18 cellular contexts compared by ENCODE assay signal in genomic region chr2:11355194-11356053, GRCh38. TPM values are rescaled to one million over a fixed set of nuclear protein-coding genes. Genes with fewer than 3 reads are reported as not detected.
A peak's percentile ranks its signal among the peaks of the same experiment; 100 is the strongest.
DNase-seq lines count a peak whose midpoint lies in the region; ATAC-seq, FAIRE-seq and TF ChIP-seq lines count a peak whose summit lies in the region.
"Had no signal": no experiment of that assay in that cellular context is flagged by ENCODE, and none has a peak within 500 bp of the region (broad histone marks: within the 10 kb centered on the region; RNA-seq: fewer than 3 reads in every experiment).

No MANE protein-coding gene starts in this region.

- in situ Hi-C loops in K562 (cut with MboI): no loop called here

- H3K4me2 ChIP-seq in K562 (ENCODE audit: insufficient read depth, low read length): no peak overlapping the region
- H3K4me2 ChIP-seq: KMS-11 had no signal

- 0 out of 2 replicates have a peak overlapping the region, but pooled peaks have one; percentile 26 for H2AFZ ChIP-seq in K562 (ENCODE audit: low read depth, low read length)

- no peaks in the 10 kb centered on the region for H3K9me3 ChIP-seq in K562 (replicated peaks; ENCODE audit: control insufficient read depth, insufficient read depth, low read depth, low read length)
- no peaks in the 10 kb centered on the region for H3K9me3 ChIP-seq in A673 (ENCODE audit: low read depth, low read length, poor library complexity, severe bottlenecking)
- no peaks in the 10 kb centered on the region for H3K9me3 ChIP-seq in T-helper 17 cell (ENCODE audit: control insufficient read depth, low read length, poor library complexity, severe bottlenecking)
- H3K9me3 ChIP-seq: BLaER1, HAP-1 had no signal

- no peak overlapping the region for H3K4me3 ChIP-seq in K562
- H3K4me3 ChIP-seq in A673 (ENCODE audit: low read depth, low read length, poor library complexity, severe bottlenecking): no peak overlapping the region
- H3K4me3 ChIP-seq: BLaER1, GM12878, HAP-1 had no signal

- BruUV-seq in K562 (replicated peaks; lab: Mats Ljungman, UMichigan) (no TSS peak), A673 (replicated peaks; lab: Mats Ljungman, UMichigan) (no TSS peak)

- H3K9me3 Mint-ChIP-seq in neural crest cell: no peaks in the 10 kb centered on the region
- no peaks in the 10 kb centered on the region for H3K9me3 Mint-ChIP-seq in activated CD4-positive, alpha-beta T cell treated with anti-CD3 and anti-CD28 coated beads, Interleukin-2, amount 10 ng/mL, durations not matched to agents 24 days and 14 days
- H3K9me3 Mint-ChIP-seq: CD8-positive, alpha-beta memory T cell; IgD-negative memory B cell had no signal

- H3K36me3 Mint-ChIP-seq in neural crest cell (ENCODE audit: low read depth) (no peaks in the 10 kb centered on the region), T-helper 17 cell (ENCODE audit: low read depth) (no peaks in the 10 kb centered on the region)
- no peaks in the 10 kb centered on the region for H3K36me3 Mint-ChIP-seq in activated CD4-positive, alpha-beta T cell treated with anti-CD3 and anti-CD28 coated beads, Interleukin-2, amount 10 ng/mL, durations not matched to agents 24 days and 14 days (ENCODE audit: low read depth)
- H3K36me3 Mint-ChIP-seq: CD8-positive, alpha-beta memory T cell; IgD-negative memory B cell had no signal

- peak overlapping the region; percentile 3 for H3K4me3 Mint-ChIP-seq in neural crest cell
- H3K4me3 Mint-ChIP-seq in activated CD4-positive, alpha-beta T cell treated with anti-CD3 and anti-CD28 coated beads, Interleukin-2, amount 10 ng/mL, durations not matched to agents 24 days and 14 days: no peak overlapping the region
- H3K4me3 Mint-ChIP-seq in T-helper 17 cell: no peak overlapping the region
- H3K4me3 Mint-ChIP-seq: CD8-positive, alpha-beta memory T cell; IgD-negative memory B cell had no signal

- TF ChIP-seq RAD21 in K562 (CRISPR knock-in tag; conservative IDR thresholded peaks at IDR 0.05 in 1 of 2, IDR thresholded peaks at IDR 0.05 in 1 of 2): no peak

- ATAC-seq in K562 (peak; percentile 19; the same call in 2 of the 3 replicates), HG02763 (IDR thresholded peaks at IDR 0.05; ENCODE audit: unreplicated experiment) (no peak), T-helper 17 cell (no peak)
- ATAC-seq: GM12878 had no signal

- H3K27ac Mint-ChIP-seq in neural crest cell (ENCODE audit: unreplicated experiment) (no peak overlapping the region), T-helper 17 cell (no peak overlapping the region)
- no peak overlapping the region for H3K27ac Mint-ChIP-seq in activated CD4-positive, alpha-beta T cell treated with anti-CD3 and anti-CD28 coated beads, Interleukin-2, amount 10 ng/mL, durations not matched to agents 24 days and 14 days
- H3K27ac Mint-ChIP-seq: CD8-positive, alpha-beta memory T cell had no signal

- DNase-seq in activated CD8-positive, alpha-beta memory T cell treated with anti-CD3 and anti-CD28 coated beads for 24 hours: peak; percentile 13
- DNase-seq in activated CD8-positive, alpha-beta memory T cell treated with anti-CD3 and anti-CD28 coated beads, Interleukin-2, amount 50 U/mL, for 48 hours: no peak
- DNase-seq in K562 (ENCODE audit: extremely low read depth in 1 of 4, low spot score in 3 of 4): no peak
- DNase-seq in neural crest cell (ENCODE audit: low read depth, low spot score): no peak
- no peak for DNase-seq in activated CD4-positive, alpha-beta T cell treated with anti-CD3 and anti-CD28 coated beads, Interleukin-2, amount 10 ng/mL, durations not matched to agents 24 days and 14 days
- DNase-seq in A673 (ENCODE audit: low spot score): no peak
- no peak for DNase-seq in T-helper 17 cell
- DNase-seq: AML-193; CD8-positive, alpha-beta memory T cell; DMS53; GOT3 had no signal

- TF ChIP-seq POLR2A in K562 (conservative IDR thresholded peaks at IDR 0.05): no peak

- TF ChIP-seq EP300 in K562 (IDR thresholded peaks at IDR 0.05; ENCODE audit: low read length): no peak

- no peaks in the 10 kb centered on the region for H3K36me3 ChIP-seq in K562 (ENCODE audit: control insufficient read depth, insufficient read depth, low read length)
- no peaks in the 10 kb centered on the region for H3K36me3 ChIP-seq in A673 (ENCODE audit: insufficient read depth, low read length, poor library complexity, severe bottlenecking)
- H3K36me3 ChIP-seq: BLaER1, HAP-1 had no signal

- FAIRE-seq in K562 (lab: Jason Lieb, UNC): no peak
- FAIRE-seq: GM12878 had no signal

- TF ChIP-seq CTCF in K562 (IDR thresholded peaks at IDR 0.05 in 2 of 3, conservative IDR thresholded peaks at IDR 0.05 in 1 of 3; ENCODE audit: insufficient read depth in 2 of 3, low read depth in 1 of 3, low read length in 3 of 3) (no peak), neural crest cell (conservative IDR thresholded peaks at IDR 0.05) (no peak), A673 (conservative IDR thresholded peaks at IDR 0.05; ENCODE audit: low read depth, low read length) (no peak)

- H3K9ac ChIP-seq in K562 (ENCODE audit: insufficient read depth in 1 of 2, low read depth in 2 of 2, low read length in 2 of 2): no peak overlapping the region
- H3K9ac ChIP-seq: BLaER1, KMS-11 had no signal

- CTCF ChIA-PET in K562 (lab: Yijun Ruan, JAX; ENCODE audit: low intra/inter-chr PET ratio): no interaction called here
- CTCF ChIA-PET in A673 (lab: Charles Lee): no interaction called here

- no peaks in the 10 kb centered on the region for H3K9me1 ChIP-seq in K562 (ENCODE audit: control insufficient read depth, insufficient read depth, low read length)

- POLR2A ChIA-PET in K562 (lab: Yijun Ruan, JAX) (interaction anchor here (0.6 to 4.0 kb wide), 6 partner anchors 9 to 1715 kb away, joined by 3 to 19 read pairs (median 4); partner anchors contain the start of gene ROCK2), A673 (lab: Charles Lee; ENCODE audit: low non-redundant PET) (no interaction called here)

- H3K27ac ChIP-seq in K562 (ENCODE audit: extremely low read depth, low read depth, low read length): no peak overlapping the region
- no peak overlapping the region for H3K27ac ChIP-seq in A673 (ENCODE audit: low read depth, low read length, poor library complexity, severe bottlenecking)
- H3K27ac ChIP-seq: 22Rv1, BLaER1, KMS-11 had no signal

- H3K4me1 Mint-ChIP-seq in neural crest cell (peaks cover 47% of the 10 kb centered on the region), T-helper 17 cell (no peaks in the 10 kb centered on the region)
- no peaks in the 10 kb centered on the region for H3K4me1 Mint-ChIP-seq in activated CD4-positive, alpha-beta T cell treated with anti-CD3 and anti-CD28 coated beads, Interleukin-2, amount 10 ng/mL, durations not matched to agents 24 days and 14 days
- H3K4me1 Mint-ChIP-seq: CD8-positive, alpha-beta memory T cell had no signal

- H3K79me2 ChIP-seq in K562 (ENCODE audit: control insufficient read depth, insufficient read depth, low read length): no peaks in the 10 kb centered on the region

- H3K27me3 Mint-ChIP-seq in neural crest cell (ENCODE audit: low read depth) (no peaks in the 10 kb centered on the region), T-helper 17 cell (no peaks in the 10 kb centered on the region)
- H3K27me3 Mint-ChIP-seq in activated CD4-positive, alpha-beta T cell treated with anti-CD3 and anti-CD28 coated beads, Interleukin-2, amount 10 ng/mL, durations not matched to agents 24 days and 14 days: peaks cover 13% of the 10 kb centered on the region
- H3K27me3 Mint-ChIP-seq: CD8-positive, alpha-beta memory T cell had no signal

- 50% methylated on average over 10 of the region's 11 CpGs for WGBS in K562 (ENCODE audit: insufficient coverage, low coverage, missing lambda C conversion rate)

- H3K4me1 ChIP-seq in K562 (replicated peaks in 1 of 2; ENCODE audit: control insufficient read depth in 2 of 2, insufficient read depth in 2 of 2, low read length in 2 of 2): peaks cover 0 to 2% of the 10 kb centered on the region in 2 experiments; a peak in 1 of 5 replicates
- H3K4me1 ChIP-seq in A673 (ENCODE audit: insufficient read depth, low read length, poor library complexity, severe bottlenecking): no peaks in the 10 kb centered on the region
- H3K4me1 ChIP-seq: BLaER1, HAP-1 had no signal

- H3K27me3 ChIP-seq in K562 (ENCODE audit: control insufficient read depth in 2 of 2, insufficient read depth in 2 of 2, low read length in 2 of 2) (no peaks in the 10 kb centered on the region), A673 (replicated peaks; ENCODE audit: insufficient read depth, low read depth, low read length, poor library complexity) (no peaks in the 10 kb centered on the region)
- H3K27me3 ChIP-seq: BLaER1 had no signal

- intact Hi-C loops in K562 (cut with micrococcal nuclease): no loop called here
- intact Hi-C loops in activated CD4-positive, alpha-beta T cell treated with anti-CD3 and anti-CD28 coated beads, Interleukin-2, amount 10 ng/mL, durations not matched to agents 24 days and 14 days (cut with micrococcal nuclease): no loop called here
- intact Hi-C loops in A673 (cut with micrococcal nuclease; ENCODE audit: unreplicated experiment): no loop called here

- no peaks in the 10 kb centered on the region for H4K20me1 ChIP-seq in K562 (replicated peaks; ENCODE audit: control insufficient read depth, insufficient read depth, low read length)
- H4K20me1 ChIP-seq: BLaER1 had no signal

TF ChIP-seq in K562, 482 proteins besides CTCF, POLR2A, EP300 and RAD21 (continues in another document):
- TF ChIP-seq ZNF24 (IDR thresholded peaks at IDR 0.05): peak; percentile 54; the same call in 1 of the 2 replicates

RNA-seq across cellular contexts. Expression of gene ROCK2, which starts 11.0 kb away (rescaled TPM):
- total RNA-seq in K562 (2011; cell fraction: chromatin; rRNA removed; ENCODE audit: low replicate concordance): 16.6 and 83.8 TPM in 2 replicates
- 4.2 and 6.4 TPM in 2 replicates for total RNA-seq in K562 (2011; cell fraction: nucleolus; rRNA removed)
- total RNA-seq in K562 (2011; cell fraction: nucleoplasm; rRNA removed): 16.1 and 32.0 TPM in 2 replicates
- total RNA-seq in K562 (2014; rRNA removed): 14.3 and 15.0 TPM in 2 replicates
- 28.4 and 35.3 TPM in 2 replicates for total RNA-seq in K562 (2014; rRNA removed; fragmentation: Illumina TruSeq; extraction: Trizol)
- total RNA-seq in K562 (2015; rRNA removed; fragmentation: Illumina TruSeq; extraction: Trizol): 28.1 and 30.6 TPM in 2 replicates
- total RNA-seq in K562 (2021): 21.2 and 22.1 TPM in 2 replicates
- 6.8 and 10.6 TPM in 2 replicates for polyA plus RNA-seq in K562 (2011; rRNA removed)
- polyA plus RNA-seq in K562 (2011; cell fraction: cytosol; rRNA removed): 1.6 and 3.5 TPM in 2 replicates
- polyA plus RNA-seq in K562 (2011; cell fraction: nucleus; rRNA removed): 4.2 and 5.4 TPM in 2 replicates
- polyA plus RNA-seq in K562 (2012): 10.8 and 12.3 TPM in 2 replicates
- polyA plus RNA-seq in K562 (2014; fragmentation: Illumina TruSeq; extraction: Trizol): 13.4 and 16.5 TPM in 2 replicates
- polyA plus RNA-seq in K562 (2014; fragmentation: Nextera tagmentation; extraction: Ambion mirVana): 1 to 10 TPM; 4.9 to 6.0 TPM
- polyA plus RNA-seq in K562 (2014; rRNA removed): 10.6 and 10.7 TPM in 2 replicates
- polyA minus RNA-seq in K562 (2011; rRNA and poly(A)+ RNA removed): 47.6 and 51.9 TPM in 2 replicates
- polyA minus RNA-seq in K562 (2011; cell fraction: cytosol; rRNA and poly(A)+ RNA removed): 13.8 and 19.1 TPM in 2 replicates
- polyA minus RNA-seq in K562 (2011; cell fraction: nucleus; rRNA and poly(A)+ RNA removed): 13.7 and 34.7 TPM in 2 replicates
- 47.2 and 53.7 TPM in 2 replicates for total RNA-seq in neural crest cell
- 18.4 and 24.4 TPM in 2 replicates for total RNA-seq in activated CD4-positive, alpha-beta T cell treated with anti-CD3 and anti-CD28 coated beads, Interleukin-2, amount 10 ng/mL, durations not matched to agents 24 days and 14 days
- total RNA-seq in A673 (2021): 46.2 and 49.4 TPM in 2 replicates
- total RNA-seq in T-helper 17 cell: 10 to 100 TPM; 15.0 to 17.6 TPM
